25 cellular contexts compared by ENCODE assay signal in the genomic region with DNA sequence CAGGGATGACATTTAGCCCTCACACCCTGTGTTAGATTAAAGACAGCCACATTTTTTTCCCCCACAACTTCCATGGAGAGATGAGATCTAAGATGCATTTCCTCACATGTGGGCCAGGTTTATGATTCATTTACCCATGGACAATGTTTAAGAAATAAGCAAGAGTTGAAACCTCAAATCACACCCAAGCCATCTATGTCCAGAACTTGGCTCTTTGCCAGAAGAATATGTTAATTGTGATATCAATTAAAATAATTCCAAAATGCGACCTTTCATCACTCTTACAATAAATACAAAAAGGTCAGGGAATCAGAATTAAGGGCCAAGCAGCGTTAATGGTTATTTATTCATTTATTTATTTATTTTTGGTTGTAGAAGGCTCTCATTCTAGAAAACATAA.
"Had no signal": no experiment of that assay in that cellular context is flagged by ENCODE, and none has a peak within 500 bp of the region (broad histone marks: within the 10 kb centered on the region; RNA-seq: fewer than 3 reads in every experiment).

No MANE protein-coding gene starts in this region.

- H2AFZ ChIP-seq: hepatocyte had no signal

- H3K9me3 ChIP-seq: esophagus squamous epithelium, gastrocnemius medialis, gastroesophageal sphincter had no signal

- H3K4me2 ChIP-seq: hepatocyte had no signal

- H3K36me3 ChIP-seq: esophagus squamous epithelium, gastrocnemius medialis, gastroesophageal sphincter, heart left ventricle, heart right ventricle had no signal

- FAIRE-seq: colon, endometrium, endothelial cell of umbilical vein, frontal cortex had no signal

- DNase-seq: cortex of kidney; dermis blood vessel endothelial cell; dorsolateral prefrontal cortex; effector CD4-positive, alpha-beta T cell; effector CD8-positive, alpha-beta T cell; effector memory CD4-positive, alpha-beta T cell; effector memory CD8-positive, alpha-beta T cell; endodermal cell; erythroblast; esophagus squamous epithelium; foreskin keratinocyte; foreskin melanocyte; gastrocnemius medialis; glutamatergic neuron; heart left ventricle; heart right ventricle had no signal

- H3K27me3 ChIP-seq: foreskin keratinocyte, gastrocnemius medialis, heart left ventricle, hepatocyte had no signal

- H3K4me1 ChIP-seq: esophagus squamous epithelium, foreskin keratinocyte, gastrocnemius medialis, gastroesophageal sphincter, heart left ventricle, heart right ventricle had no signal

- H3K79me2 ChIP-seq: hepatocyte had no signal

- H3K27ac ChIP-seq: coronary artery, dorsolateral prefrontal cortex, epithelial cell of prostate, esophagus squamous epithelium, foreskin keratinocyte, gastrocnemius medialis, gastroesophageal sphincter, heart left ventricle, heart right ventricle, hepatocyte had no signal

- H3K4me3 ChIP-seq: coronary artery, dorsolateral prefrontal cortex, esophagus squamous epithelium, gastrocnemius medialis, gastroesophageal sphincter, heart left ventricle, heart right ventricle, hepatocyte had no signal

- ATAC-seq: effector memory CD8-positive, alpha-beta T cell; esophagus mucosa; foreskin keratinocyte; gastrocnemius medialis; gastroesophageal sphincter; heart left ventricle; heart right ventricle had no signal
